ENCODE assay signal across 8 cellular contexts in genomic region chr2:42722328-42723190, GRCh38. TPM values are rescaled to one million over a fixed set of nuclear protein-coding genes. Genes with fewer than 3 reads are reported as not detected.
DNase-seq lines count a peak whose midpoint lies in the region; ATAC-seq and TF ChIP-seq lines count a peak whose summit lies in the region.

No MANE protein-coding gene starts in this region.

- H3K18ac ChIP-seq in trophoblast cell (ENCODE audit: low read length), result no peak overlapping the region

- H3K27me3 Mint-ChIP-seq in T-helper 17 cell, result no peaks in the 10 kb centered on the region
- no peaks in the 10 kb centered on the region for H3K27me3 Mint-ChIP-seq in Caco-2 (ENCODE audit: insufficient read depth, unreplicated experiment)

- peaks cover 2 to 9% of the 10 kb centered on the region in 2 experiments for H3K4me1 ChIP-seq in trophoblast cell (ENCODE audit: control insufficient read depth in 1 of 2, insufficient read depth in 2 of 2, low read length in 2 of 2)
- H3K4me1 ChIP-seq in Caco-2, result no peaks in the 10 kb centered on the region

- no peak overlapping the region for H3K23ac ChIP-seq in trophoblast cell (ENCODE audit: low read length)

- no peak overlapping the region for H2AK5ac ChIP-seq in trophoblast cell (ENCODE audit: low read length)

- H3K27me3 ChIP-seq in trophoblast cell (ENCODE audit: insufficient read depth, low read length), result no peaks in the 10 kb centered on the region
- no peaks in the 10 kb centered on the region for H3K27me3 ChIP-seq in Caco-2 (replicated peaks; ENCODE audit: control insufficient read depth, insufficient read depth, low read length)

- no peak overlapping the region for H3K14ac ChIP-seq in trophoblast cell (ENCODE audit: low read length)

- no peak overlapping the region for H2BK12ac ChIP-seq in trophoblast cell (ENCODE audit: low read length)

- no peak overlapping the region for H3K4me3 ChIP-seq in fibroblast of the aortic adventitia (ENCODE audit: low read depth, low read length)
- no peak overlapping the region for H3K4me3 ChIP-seq in trophoblast cell (ENCODE audit: low read depth, low read length)
- H3K4me3 ChIP-seq in Caco-2 (ENCODE audit: low read depth, low read length), result no peak overlapping the region

- peak; percentile 97 for ATAC-seq in GM19467 (IDR thresholded peaks at IDR 0.05; ENCODE audit: unreplicated experiment)
- ATAC-seq in HG03442 (IDR thresholded peaks at IDR 0.05; ENCODE audit: unreplicated experiment), result peak; percentile 97
- ATAC-seq in T-helper 17 cell, result peak; percentile 33

- CTCF ChIA-PET in Caco-2 (lab: Charles Lee), result no interaction called here

- no peak overlapping the region for H3K27ac ChIP-seq in trophoblast cell (ENCODE audit: low read depth, low read length)

- no peaks in the 10 kb centered on the region for H3K36me3 ChIP-seq in trophoblast cell (ENCODE audit: control insufficient read depth in 1 of 2, insufficient read depth in 2 of 2, low read length in 2 of 2)
- no peaks in the 10 kb centered on the region for H3K36me3 ChIP-seq in Caco-2 (ENCODE audit: control insufficient read depth, insufficient read depth, low read length)

- H3K9me3 ChIP-seq in T-helper 17 cell (ENCODE audit: control insufficient read depth, low read length, poor library complexity, severe bottlenecking) (no peaks in the 10 kb centered on the region), trophoblast cell (ENCODE audit: insufficient read depth, low read depth, low read length) (no peaks in the 10 kb centered on the region), Caco-2 (no peaks in the 10 kb centered on the region)

- H3K36me3 Mint-ChIP-seq in T-helper 17 cell (ENCODE audit: low read depth) (no peaks in the 10 kb centered on the region), Caco-2 (ENCODE audit: insufficient read depth, unreplicated experiment) (peaks cover 11% of the 10 kb centered on the region)

- H3K27ac Mint-ChIP-seq in T-helper 17 cell (no peak overlapping the region), Caco-2 (ENCODE audit: unreplicated experiment) (no peak overlapping the region)

- no peak overlapping the region for H4K91ac ChIP-seq in trophoblast cell (ENCODE audit: low read depth, low read length)

- no CpG with 5 or more reads among the region's 7 CpGs for WGBS in trophoblast cell (ENCODE audit: extremely low coverage, insufficient coverage, insufficient read length)

- TF ChIP-seq CTCF in GM10266 (IDR thresholded peaks at IDR 0.05; ENCODE audit: control insufficient read depth, insufficient read depth, low read depth, missing control alignments) (no peak), fibroblast of the aortic adventitia (IDR thresholded peaks at IDR 0.05; ENCODE audit: insufficient read depth, low read length) (no peak), Caco-2 (IDR thresholded peaks at IDR 0.05; ENCODE audit: insufficient read depth in 1 of 2, low read depth in 1 of 2, low read length in 1 of 2, severe bottlenecking in 1 of 2, unreplicated experiment in 1 of 2) (no peak)

- no peak overlapping the region for H3K4ac ChIP-seq in trophoblast cell (ENCODE audit: low read depth, low read length)

- no peak overlapping the region for H3K9ac ChIP-seq in trophoblast cell (ENCODE audit: low read length)

- no peak overlapping the region for H2BK120ac ChIP-seq in trophoblast cell (ENCODE audit: insufficient read depth, low read length, poor library complexity)

- DNase-seq in GM10266 (ENCODE audit: extremely low spot score), result peak; percentile 60
- DNase-seq in T-helper 17 cell, result no peak
- DNase-seq in fibroblast of the aortic adventitia (ENCODE audit: low read depth), result peak; percentile 90
- peak; percentile 22 to 65 for DNase-seq in trophoblast cell
- no peak for DNase-seq in NCI-H1694 (lab: John Stamatoyannopoulos, UW)
- DNase-seq in Caco-2, result no peak

- no peaks in the 10 kb centered on the region for H3K79me1 ChIP-seq in trophoblast cell (ENCODE audit: low read length)

- H3K4me1 Mint-ChIP-seq in T-helper 17 cell (peaks cover 3% of the 10 kb centered on the region), Caco-2 (ENCODE audit: low read depth, unreplicated experiment) (no peaks in the 10 kb centered on the region)

- no peak overlapping the region for H2BK5ac ChIP-seq in trophoblast cell (ENCODE audit: low read depth, low read length, poor library complexity)

- no peaks in the 10 kb centered on the region for H3K79me2 ChIP-seq in trophoblast cell (ENCODE audit: control insufficient read depth, insufficient read depth, low read length, poor library complexity)

- H3K4me2 ChIP-seq in trophoblast cell (ENCODE audit: low read length), result peak overlapping the region; percentile 21

- H3K4me3 Mint-ChIP-seq in T-helper 17 cell (no peak overlapping the region), Caco-2 (ENCODE audit: unreplicated experiment) (no peak overlapping the region)

- POLR2A ChIA-PET in Caco-2 (lab: Charles Lee), result no interaction called here

- H2AFZ ChIP-seq in trophoblast cell (ENCODE audit: insufficient read depth, low read length, poor library complexity), result no peak overlapping the region

- H3K9me3 Mint-ChIP-seq in Caco-2 (ENCODE audit: unreplicated experiment), result no peaks in the 10 kb centered on the region

- no peak overlapping the region for H4K8ac ChIP-seq in trophoblast cell (ENCODE audit: low read depth, low read length)

- intact Hi-C loops in Caco-2 (cut with micrococcal nuclease; ENCODE audit: unreplicated experiment), result no loop called here

- no peak overlapping the region for H4K12ac ChIP-seq in trophoblast cell (ENCODE audit: low read depth, low read length)

- no TSS peak for BruUV-seq in Caco-2 (replicated peaks; lab: Mats Ljungman, UMichigan)

RNA-seq across cellular contexts. Expression of gene OXER1, which starts 41.4 kb away (rescaled TPM):
- total RNA-seq in T-helper 17 cell, result under 1 TPM in 1 of 2 donors, not detected in 1; 0.25 TPM
- total RNA-seq in fibroblast of the aortic adventitia (ENCODE audit: low replicate concordance), result 0.27 TPM in 1 of 2 replicates, not detected in the other
- polyA plus RNA-seq in trophoblast cell (2013), result 2.8 and 2.9 TPM in 2 replicates
- total RNA-seq in Caco-2 (2022), result 10.9 and 11.0 TPM in 2 replicates

Comparison
In these comparisons a context has a peak if more than half of its experiments do, and no peak if none do; other contexts are left out.
1. DNase-seq: peak in GM10266 (single experiment), fibroblast of the aortic adventitia (single experiment) and trophoblast cell (2 of 2); none in T-helper 17 cell (0 of 3), NCI-H1694 (single experiment) and Caco-2 (0 of 2).
2. ATAC-seq: peak in every context shown above with its lines; median percentile 97 in GM19467; 97 in HG03442; 33 in T-helper 17 cell.